ENCODE assay signal across 11 cellular contexts in the genomic region with DNA sequence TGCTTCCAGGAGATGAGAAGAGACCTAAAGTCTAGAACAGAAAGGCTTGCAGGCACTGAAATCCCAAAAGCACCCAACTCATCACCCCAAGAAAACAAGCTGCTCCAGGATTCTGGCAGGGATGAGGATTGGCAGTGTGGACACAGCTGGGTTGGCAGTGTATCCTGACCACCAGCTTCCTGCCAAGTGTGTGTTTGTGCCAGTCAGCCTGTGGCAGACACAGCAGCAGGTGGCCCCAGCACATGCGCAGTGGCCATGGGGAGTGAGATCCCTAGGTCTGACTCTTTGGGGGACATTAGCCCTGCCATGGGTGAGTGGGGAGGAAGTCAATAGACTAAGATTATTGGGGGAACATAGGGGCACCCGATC. TPM values are rescaled to one million over a fixed set of nuclear protein-coding genes. Genes with fewer than 3 reads are reported as not detected.
DNase-seq lines count a peak whose midpoint lies in the region; ATAC-seq lines count a peak whose summit lies in the region.
"Had no signal": no experiment of that assay in that cellular context is flagged by ENCODE, and none has a peak within 500 bp of the region (broad histone marks: within the 10 kb centered on the region; RNA-seq: fewer than 3 reads in every experiment).

No MANE protein-coding gene starts in this region.

- CTCF ChIA-PET in activated naive CD4-positive, alpha-beta T cell treated with anti-CD3 and anti-CD28 coated beads, Interleukin-2, amount 10 ng/mL, durations not matched to agents 7 days and 5 days (lab: Charles Lee), result interaction anchor here (0.8 to 1.4 kb wide), 2 partner anchors 86 to 118 kb away, joined by 3 to 5 read pairs; no protein-coding TSS in a partner anchor

- H3K27ac ChIP-seq in thymus (ENCODE audit: low read depth), result peak overlapping the region; percentile 54
- H3K27ac ChIP-seq: esophagus squamous epithelium had no signal

- peaks cover 52% of the 10 kb centered on the region for H3K4me1 Mint-ChIP-seq in activated naive CD4-positive, alpha-beta T cell treated with anti-CD3 and anti-CD28 coated beads, Interleukin-2, amount 10 ng/mL, durations not matched to agents 7 days and 5 days
- H3K4me1 Mint-ChIP-seq in activated naive CD4-positive, alpha-beta T cell treated with anti-CD3 and anti-CD28 coated beads, Interleukin-2, amount 50 U/mL, for 24 hours, result peaks cover 53% of the 10 kb centered on the region

- no peak for DNase-seq in activated naive CD4-positive, alpha-beta T cell treated with anti-CD3 and anti-CD28 coated beads, Interleukin-2, amount 10 ng/mL, durations not matched to agents 7 days and 5 days
- DNase-seq in activated naive CD4-positive, alpha-beta T cell treated with Interleukin-2 at 50 U/mL for 16 hours, result no peak
- DNase-seq in inferior parietal cortex (ENCODE audit: extremely low spot score) (peak; percentile 70), NCI-H82 treated with DMSO at 0.1 percent for 48 hours (lab: John Stamatoyannopoulos, UW; ENCODE audit: unreplicated experiment) (no peak), LoVo (ENCODE audit: low spot score) (no peak)
- DNase-seq: activated CD8-positive, alpha-beta memory T cell treated with anti-CD3 and anti-CD28 coated beads, Interleukin-2, amount 50 U/mL, for 4 hours; esophagus squamous epithelium had no signal

- no peak overlapping the region for H3K4me3 ChIP-seq in thymus (ENCODE audit: low read length)
- H3K4me3 ChIP-seq: esophagus squamous epithelium had no signal

- no peak overlapping the region for H3K4me3 Mint-ChIP-seq in activated naive CD4-positive, alpha-beta T cell treated with anti-CD3 and anti-CD28 coated beads, Interleukin-2, amount 10 ng/mL, durations not matched to agents 7 days and 5 days
- peak overlapping the region; percentile 59 for H3K4me3 Mint-ChIP-seq in activated naive CD4-positive, alpha-beta T cell treated with anti-CD3 and anti-CD28 coated beads, Interleukin-2, amount 50 U/mL, for 24 hours

- H3K27me3 Mint-ChIP-seq in activated naive CD4-positive, alpha-beta T cell treated with anti-CD3 and anti-CD28 coated beads, Interleukin-2, amount 10 ng/mL, durations not matched to agents 7 days and 5 days, result no peaks in the 10 kb centered on the region
- H3K27me3 Mint-ChIP-seq in activated naive CD4-positive, alpha-beta T cell treated with anti-CD3 and anti-CD28 coated beads, Interleukin-2, amount 50 U/mL, for 24 hours, result no peaks in the 10 kb centered on the region

- peaks cover 26% of the 10 kb centered on the region for H3K36me3 ChIP-seq in thymus (ENCODE audit: control insufficient read depth, insufficient read depth)

- H3K36me3 Mint-ChIP-seq in activated naive CD4-positive, alpha-beta T cell treated with anti-CD3 and anti-CD28 coated beads, Interleukin-2, amount 10 ng/mL, durations not matched to agents 7 days and 5 days, result peaks cover 33% of the 10 kb centered on the region
- peaks cover 17% of the 10 kb centered on the region for H3K36me3 Mint-ChIP-seq in activated naive CD4-positive, alpha-beta T cell treated with anti-CD3 and anti-CD28 coated beads, Interleukin-2, amount 50 U/mL, for 24 hours

- no peaks in the 10 kb centered on the region for H3K27me3 ChIP-seq in thymus (ENCODE audit: control insufficient read depth, insufficient read depth)
- H3K27me3 ChIP-seq: esophagus squamous epithelium had no signal

- 91% methylated on average over 2 of the region's 2 CpGs for WGBS in thymus

- H3K27ac Mint-ChIP-seq in activated naive CD4-positive, alpha-beta T cell treated with anti-CD3 and anti-CD28 coated beads, Interleukin-2, amount 10 ng/mL, durations not matched to agents 7 days and 5 days, result peak overlapping the region; percentile 89
- peak overlapping the region; percentile 93 for H3K27ac Mint-ChIP-seq in activated naive CD4-positive, alpha-beta T cell treated with anti-CD3 and anti-CD28 coated beads, Interleukin-2, amount 50 U/mL, for 24 hours

- H3K9me3 ChIP-seq in thymus (ENCODE audit: control insufficient read depth), result no peaks in the 10 kb centered on the region
- H3K9me3 ChIP-seq: esophagus squamous epithelium had no signal

- no peak for ATAC-seq in GM18511 (IDR thresholded peaks at IDR 0.05; ENCODE audit: unreplicated experiment)

- H3K4me1 ChIP-seq in thymus (ENCODE audit: control insufficient read depth, insufficient read depth, low read length), result peaks cover 19% of the 10 kb centered on the region

- no peaks in the 10 kb centered on the region for H3K9me3 Mint-ChIP-seq in activated naive CD4-positive, alpha-beta T cell treated with anti-CD3 and anti-CD28 coated beads, Interleukin-2, amount 10 ng/mL, durations not matched to agents 7 days and 5 days
- H3K9me3 Mint-ChIP-seq in activated naive CD4-positive, alpha-beta T cell treated with anti-CD3 and anti-CD28 coated beads, Interleukin-2, amount 50 U/mL, for 24 hours, result no peaks in the 10 kb centered on the region

RNA-seq across cellular contexts. Expression of gene SNAPIN, which starts 8.7 kb away (rescaled TPM):
- 48.2 TPM for polyA plus RNA-seq in thymus

RNA-seq across cellular contexts. Expression of gene CHTOP, which starts 16.0 kb away (rescaled TPM):
- 111 TPM for polyA plus RNA-seq in thymus

RNA-seq across cellular contexts. Expression of gene ILF2, which starts 20.9 kb away (rescaled TPM):
- 91.2 TPM for polyA plus RNA-seq in thymus

RNA-seq across cellular contexts. Expression of gene S100A1, which starts 21.6 kb away (rescaled TPM):
- 3.4 TPM for polyA plus RNA-seq in thymus
- polyA plus RNA-seq: neural cell had no signal

RNA-seq across cellular contexts. Expression of gene S100A13, which starts 22.5 kb away (rescaled TPM):
- polyA plus RNA-seq in thymus, result 96.1 TPM
